Comparison of ENCODE assay signal across 1 cellular context in the genomic region with DNA sequence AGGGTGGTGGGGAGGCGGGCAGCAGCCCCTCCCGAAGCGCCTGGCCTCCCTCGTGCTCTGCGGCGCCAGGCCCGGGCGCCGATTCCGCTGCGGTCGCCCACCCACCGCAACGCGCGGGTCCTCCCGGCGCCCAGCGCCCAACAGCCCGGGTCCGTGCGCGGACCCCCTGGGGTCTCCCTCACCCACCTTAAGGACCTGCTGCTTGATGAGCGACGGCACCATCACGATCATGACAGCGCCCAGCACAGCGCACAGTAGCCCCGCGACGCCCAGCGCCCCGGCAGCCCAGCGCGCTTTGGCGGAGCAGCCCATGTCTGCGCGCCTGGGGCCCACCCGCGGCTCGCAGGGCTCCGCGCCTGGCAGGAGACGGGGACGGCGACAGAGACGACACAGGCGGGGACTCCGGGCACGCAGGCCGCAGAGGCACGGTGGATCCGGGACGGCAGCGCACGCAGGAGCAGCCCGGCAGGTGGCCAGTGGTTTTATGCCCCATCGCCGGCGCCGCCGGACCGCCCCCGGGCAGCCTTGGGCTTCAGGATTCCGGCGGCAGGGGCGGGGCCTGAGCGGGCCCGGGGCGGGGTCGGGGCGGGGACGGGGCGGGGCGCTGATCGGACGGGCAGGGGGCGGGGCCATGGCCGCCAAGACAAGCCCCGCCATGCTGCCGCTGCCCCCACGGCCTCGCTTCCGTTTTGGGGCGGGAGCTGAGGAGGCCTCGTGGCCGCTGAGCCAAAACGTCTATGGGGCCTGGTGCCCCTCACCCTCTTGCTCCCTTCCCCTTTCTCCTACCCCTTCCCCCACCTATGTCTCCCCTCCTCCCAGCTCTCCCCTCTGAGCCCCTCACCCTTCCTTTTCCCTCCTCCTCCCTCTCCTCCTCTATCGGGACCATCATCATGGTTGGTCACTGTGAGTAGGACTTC.
A peak's percentile ranks its signal among the peaks of the same experiment; 100 is the strongest.
TF ChIP-seq lines count a peak whose summit lies in the region.

A gene with protein sequence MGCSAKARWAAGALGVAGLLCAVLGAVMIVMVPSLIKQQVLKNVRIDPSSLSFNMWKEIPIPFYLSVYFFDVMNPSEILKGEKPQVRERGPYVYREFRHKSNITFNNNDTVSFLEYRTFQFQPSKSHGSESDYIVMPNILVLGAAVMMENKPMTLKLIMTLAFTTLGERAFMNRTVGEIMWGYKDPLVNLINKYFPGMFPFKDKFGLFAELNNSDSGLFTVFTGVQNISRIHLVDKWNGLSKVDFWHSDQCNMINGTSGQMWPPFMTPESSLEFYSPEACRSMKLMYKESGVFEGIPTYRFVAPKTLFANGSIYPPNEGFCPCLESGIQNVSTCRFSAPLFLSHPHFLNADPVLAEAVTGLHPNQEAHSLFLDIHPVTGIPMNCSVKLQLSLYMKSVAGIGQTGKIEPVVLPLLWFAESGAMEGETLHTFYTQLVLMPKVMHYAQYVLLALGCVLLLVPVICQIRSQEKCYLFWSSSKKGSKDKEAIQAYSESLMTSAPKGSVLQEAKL (minus strand): TSS at position 456 of the 917 bp plus-strand sequence. CDS start 144 bp downstream, at position 312.

TF ChIP-seq in HepG2, 621 proteins besides CTCF, POLR2A, EP300 and RAD21 (continued from another document and continues in another):
- 0 out of 2 replicates have a peak, but pooled peaks have one; percentile 65 for TF ChIP-seq ZNF513 (CRISPR knock-in tag; conservative IDR thresholded peaks at IDR 0.05)
- no peak for TF ChIP-seq ZBTB42 (CRISPR knock-in tag; IDR thresholded peaks at IDR 0.05)
- no peak for TF ChIP-seq CERS6 (CRISPR knock-in tag; IDR thresholded peaks at IDR 0.05)
- TF ChIP-seq REST (IDR thresholded peaks at IDR 0.05; ENCODE audit: borderline replicate concordance in 1 of 2, low read depth in 1 of 2, low read length in 2 of 2) = no peak
- TF ChIP-seq, protein P1, sequence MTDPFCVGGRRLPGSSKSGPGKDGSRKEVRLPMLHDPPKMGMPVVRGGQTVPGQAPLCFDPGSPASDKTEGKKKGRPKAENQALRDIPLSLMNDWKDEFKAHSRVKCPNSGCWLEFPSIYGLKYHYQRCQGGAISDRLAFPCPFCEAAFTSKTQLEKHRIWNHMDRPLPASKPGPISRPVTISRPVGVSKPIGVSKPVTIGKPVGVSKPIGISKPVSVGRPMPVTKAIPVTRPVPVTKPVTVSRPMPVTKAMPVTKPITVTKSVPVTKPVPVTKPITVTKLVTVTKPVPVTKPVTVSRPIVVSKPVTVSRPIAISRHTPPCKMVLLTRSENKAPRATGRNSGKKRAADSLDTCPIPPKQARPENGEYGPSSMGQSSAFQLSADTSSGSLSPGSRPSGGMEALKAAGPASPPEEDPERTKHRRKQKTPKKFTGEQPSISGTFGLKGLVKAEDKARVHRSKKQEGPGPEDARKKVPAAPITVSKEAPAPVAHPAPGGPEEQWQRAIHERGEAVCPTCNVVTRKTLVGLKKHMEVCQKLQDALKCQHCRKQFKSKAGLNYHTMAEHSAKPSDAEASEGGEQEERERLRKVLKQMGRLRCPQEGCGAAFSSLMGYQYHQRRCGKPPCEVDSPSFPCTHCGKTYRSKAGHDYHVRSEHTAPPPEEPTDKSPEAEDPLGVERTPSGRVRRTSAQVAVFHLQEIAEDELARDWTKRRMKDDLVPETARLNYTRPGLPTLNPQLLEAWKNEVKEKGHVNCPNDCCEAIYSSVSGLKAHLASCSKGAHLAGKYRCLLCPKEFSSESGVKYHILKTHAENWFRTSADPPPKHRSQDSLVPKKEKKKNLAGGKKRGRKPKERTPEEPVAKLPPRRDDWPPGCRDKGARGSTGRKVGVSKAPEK (CRISPR knock-in tag; IDR thresholded peaks at IDR 0.05; ENCODE audit: borderline replicate concordance) = no peak
- peak; percentile 74; the same call in 1 of the 2 replicates for TF ChIP-seq SP4 (CRISPR knock-in tag; IDR thresholded peaks at IDR 0.05)
- TF ChIP-seq KLF6 (CRISPR knock-in tag; IDR thresholded peaks at IDR 0.05) = peak; percentile 80; the same call in 1 of the 2 replicates
- TF ChIP-seq ZNF160 (CRISPR knock-in tag; IDR thresholded peaks at IDR 0.05) = peak; percentile 64; the same call in 1 of the 2 replicates
- TF ChIP-seq SMARCC2 (IDR thresholded peaks at IDR 0.05) = no peak
- TF ChIP-seq, protein P2, sequence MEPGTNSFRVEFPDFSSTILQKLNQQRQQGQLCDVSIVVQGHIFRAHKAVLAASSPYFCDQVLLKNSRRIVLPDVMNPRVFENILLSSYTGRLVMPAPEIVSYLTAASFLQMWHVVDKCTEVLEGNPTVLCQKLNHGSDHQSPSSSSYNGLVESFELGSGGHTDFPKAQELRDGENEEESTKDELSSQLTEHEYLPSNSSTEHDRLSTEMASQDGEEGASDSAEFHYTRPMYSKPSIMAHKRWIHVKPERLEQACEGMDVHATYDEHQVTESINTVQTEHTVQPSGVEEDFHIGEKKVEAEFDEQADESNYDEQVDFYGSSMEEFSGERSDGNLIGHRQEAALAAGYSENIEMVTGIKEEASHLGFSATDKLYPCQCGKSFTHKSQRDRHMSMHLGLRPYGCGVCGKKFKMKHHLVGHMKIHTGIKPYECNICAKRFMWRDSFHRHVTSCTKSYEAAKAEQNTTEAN (CRISPR knock-in tag; conservative IDR thresholded peaks at IDR 0.05) = peak; percentile 71
- TF ChIP-seq FOXP4 (CRISPR knock-in tag; IDR thresholded peaks at IDR 0.05) = peak; percentile 39; the same call in 1 of the 2 replicates
- TF ChIP-seq ZNF737 (CRISPR knock-in tag; IDR thresholded peaks at IDR 0.05; ENCODE audit: borderline replicate concordance) = no peak
- 0 out of 2 replicates have a peak, but pooled peaks have one; percentile 49 for TF ChIP-seq HOXA5 (CRISPR knock-in tag; IDR thresholded peaks at IDR 0.05)
- no peak for TF ChIP-seq SETDB1 (CRISPR knock-in tag; IDR thresholded peaks at IDR 0.05; ENCODE audit: borderline replicate concordance)
- TF ChIP-seq PCBP1 (IDR thresholded peaks at IDR 0.05; ENCODE audit: borderline replicate concordance, low read depth, low read length) = peak; percentile 88
- TF ChIP-seq, protein P3, sequence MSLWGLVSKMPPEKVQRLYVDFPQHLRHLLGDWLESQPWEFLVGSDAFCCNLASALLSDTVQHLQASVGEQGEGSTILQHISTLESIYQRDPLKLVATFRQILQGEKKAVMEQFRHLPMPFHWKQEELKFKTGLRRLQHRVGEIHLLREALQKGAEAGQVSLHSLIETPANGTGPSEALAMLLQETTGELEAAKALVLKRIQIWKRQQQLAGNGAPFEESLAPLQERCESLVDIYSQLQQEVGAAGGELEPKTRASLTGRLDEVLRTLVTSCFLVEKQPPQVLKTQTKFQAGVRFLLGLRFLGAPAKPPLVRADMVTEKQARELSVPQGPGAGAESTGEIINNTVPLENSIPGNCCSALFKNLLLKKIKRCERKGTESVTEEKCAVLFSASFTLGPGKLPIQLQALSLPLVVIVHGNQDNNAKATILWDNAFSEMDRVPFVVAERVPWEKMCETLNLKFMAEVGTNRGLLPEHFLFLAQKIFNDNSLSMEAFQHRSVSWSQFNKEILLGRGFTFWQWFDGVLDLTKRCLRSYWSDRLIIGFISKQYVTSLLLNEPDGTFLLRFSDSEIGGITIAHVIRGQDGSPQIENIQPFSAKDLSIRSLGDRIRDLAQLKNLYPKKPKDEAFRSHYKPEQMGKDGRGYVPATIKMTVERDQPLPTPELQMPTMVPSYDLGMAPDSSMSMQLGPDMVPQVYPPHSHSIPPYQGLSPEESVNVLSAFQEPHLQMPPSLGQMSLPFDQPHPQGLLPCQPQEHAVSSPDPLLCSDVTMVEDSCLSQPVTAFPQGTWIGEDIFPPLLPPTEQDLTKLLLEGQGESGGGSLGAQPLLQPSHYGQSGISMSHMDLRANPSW (CRISPR knock-in tag; IDR thresholded peaks at IDR 0.05; ENCODE audit: borderline replicate concordance) = no peak
- no peak for TF ChIP-seq ZUFSP (CRISPR knock-in tag; IDR thresholded peaks at IDR 0.05; ENCODE audit: borderline replicate concordance)
- TF ChIP-seq, protein P4, sequence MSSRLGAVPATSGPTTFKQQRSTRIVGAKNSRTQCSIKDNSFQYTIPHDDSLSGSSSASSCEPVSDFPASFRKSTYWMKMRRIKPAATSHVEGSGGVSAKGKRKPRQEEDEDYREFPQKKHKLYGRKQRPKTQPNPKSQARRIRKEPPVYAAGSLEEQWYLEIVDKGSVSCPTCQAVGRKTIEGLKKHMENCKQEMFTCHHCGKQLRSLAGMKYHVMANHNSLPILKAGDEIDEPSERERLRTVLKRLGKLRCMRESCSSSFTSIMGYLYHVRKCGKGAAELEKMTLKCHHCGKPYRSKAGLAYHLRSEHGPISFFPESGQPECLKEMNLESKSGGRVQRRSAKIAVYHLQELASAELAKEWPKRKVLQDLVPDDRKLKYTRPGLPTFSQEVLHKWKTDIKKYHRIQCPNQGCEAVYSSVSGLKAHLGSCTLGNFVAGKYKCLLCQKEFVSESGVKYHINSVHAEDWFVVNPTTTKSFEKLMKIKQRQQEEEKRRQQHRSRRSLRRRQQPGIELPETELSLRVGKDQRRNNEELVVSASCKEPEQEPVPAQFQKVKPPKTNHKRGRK (CRISPR knock-in tag; IDR thresholded peaks at IDR 0.05) = no peak
- TF ChIP-seq SNRNP70 (IDR thresholded peaks at IDR 0.05; ENCODE audit: low read depth, low read length) = no peak
- no peak for TF ChIP-seq JUNB (CRISPR knock-in tag; IDR thresholded peaks at IDR 0.05; ENCODE audit: borderline replicate concordance)
- TF ChIP-seq NKX3-1 (CRISPR knock-in tag; IDR thresholded peaks at IDR 0.05) = no peak
- TF ChIP-seq SMARCE1 (IDR thresholded peaks at IDR 0.05; ENCODE audit: borderline replicate concordance) = no peak
- TF ChIP-seq RXRA (CRISPR knock-in tag; IDR thresholded peaks at IDR 0.05) = no peak
